Comparison of ENCODE assay signal across 2 cellular contexts in the genomic region with DNA sequence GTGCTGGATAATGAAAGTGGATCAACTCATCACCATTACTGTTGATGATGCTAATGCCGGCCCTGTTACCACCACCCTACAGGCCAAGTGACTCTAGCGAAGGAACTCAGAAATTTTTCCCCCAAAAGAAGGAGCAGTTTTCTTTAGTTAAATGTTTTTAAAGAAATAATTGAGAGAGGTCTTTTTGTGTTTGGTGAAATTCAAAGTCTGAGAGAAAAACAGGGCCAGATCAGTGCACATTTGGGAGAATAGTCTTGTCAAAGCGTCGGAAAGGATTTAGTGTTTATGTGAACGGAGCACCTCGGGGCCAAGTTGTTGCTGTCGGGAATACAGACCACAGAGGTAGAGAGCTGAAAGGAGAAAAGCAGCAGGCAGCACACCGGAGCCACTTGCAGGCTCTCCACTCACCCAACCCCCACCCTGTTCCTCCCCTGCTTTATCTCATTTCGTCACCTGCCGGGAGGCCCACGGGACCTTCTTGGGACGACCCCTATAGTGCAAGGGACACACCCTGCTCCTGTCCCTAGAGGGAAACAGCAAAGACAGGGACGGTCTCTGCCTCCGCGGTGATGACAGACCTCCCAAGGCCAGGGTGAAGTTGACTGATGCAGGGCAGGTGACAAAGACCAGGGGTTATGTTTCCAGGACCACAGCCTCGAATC.
TF ChIP-seq lines count a peak whose summit lies in the region.

No MANE protein-coding gene starts in this region.

TF ChIP-seq in SK-N-SH, 30 proteins besides CTCF, POLR2A, EP300 and RAD21 (continued from another document):
- TF ChIP-seq, protein P1, sequence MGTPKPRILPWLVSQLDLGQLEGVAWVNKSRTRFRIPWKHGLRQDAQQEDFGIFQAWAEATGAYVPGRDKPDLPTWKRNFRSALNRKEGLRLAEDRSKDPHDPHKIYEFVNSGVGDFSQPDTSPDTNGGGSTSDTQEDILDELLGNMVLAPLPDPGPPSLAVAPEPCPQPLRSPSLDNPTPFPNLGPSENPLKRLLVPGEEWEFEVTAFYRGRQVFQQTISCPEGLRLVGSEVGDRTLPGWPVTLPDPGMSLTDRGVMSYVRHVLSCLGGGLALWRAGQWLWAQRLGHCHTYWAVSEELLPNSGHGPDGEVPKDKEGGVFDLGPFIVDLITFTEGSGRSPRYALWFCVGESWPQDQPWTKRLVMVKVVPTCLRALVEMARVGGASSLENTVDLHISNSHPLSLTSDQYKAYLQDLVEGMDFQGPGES (IDR thresholded peaks at IDR 0.05; ENCODE audit: low read depth, low read length), result no peak
- 0 out of 2 replicates have a peak, but pooled peaks have one; percentile 35 for TF ChIP-seq GATA2 (CRISPR knock-in tag; IDR thresholded peaks at IDR 0.05)

TF ChIP-seq in SK-N-SH treated with all-trans-retinoic acid at 6 μM for 48 hours, 23 proteins besides CTCF, POLR2A, EP300 and RAD21 (continued from another document):
- TF ChIP-seq, protein P2, sequence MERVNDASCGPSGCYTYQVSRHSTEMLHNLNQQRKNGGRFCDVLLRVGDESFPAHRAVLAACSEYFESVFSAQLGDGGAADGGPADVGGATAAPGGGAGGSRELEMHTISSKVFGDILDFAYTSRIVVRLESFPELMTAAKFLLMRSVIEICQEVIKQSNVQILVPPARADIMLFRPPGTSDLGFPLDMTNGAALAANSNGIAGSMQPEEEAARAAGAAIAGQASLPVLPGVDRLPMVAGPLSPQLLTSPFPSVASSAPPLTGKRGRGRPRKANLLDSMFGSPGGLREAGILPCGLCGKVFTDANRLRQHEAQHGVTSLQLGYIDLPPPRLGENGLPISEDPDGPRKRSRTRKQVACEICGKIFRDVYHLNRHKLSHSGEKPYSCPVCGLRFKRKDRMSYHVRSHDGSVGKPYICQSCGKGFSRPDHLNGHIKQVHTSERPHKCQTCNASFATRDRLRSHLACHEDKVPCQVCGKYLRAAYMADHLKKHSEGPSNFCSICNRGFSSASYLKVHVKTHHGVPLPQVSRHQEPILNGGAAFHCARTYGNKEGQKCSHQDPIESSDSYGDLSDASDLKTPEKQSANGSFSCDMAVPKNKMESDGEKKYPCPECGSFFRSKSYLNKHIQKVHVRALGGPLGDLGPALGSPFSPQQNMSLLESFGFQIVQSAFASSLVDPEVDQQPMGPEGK (CRISPR knock-in tag; IDR thresholded peaks at IDR 0.05; ENCODE audit: borderline replicate concordance), result no peak
- TF ChIP-seq ZNF565 (CRISPR knock-in tag; conservative IDR thresholded peaks at IDR 0.05; ENCODE audit: low read depth) (no peak), ZFP3 (CRISPR knock-in tag; IDR thresholded peaks at IDR 0.05) (no peak), SNAI2 (CRISPR knock-in tag; IDR thresholded peaks at IDR 0.05) (no peak), RARB (CRISPR knock-in tag; IDR thresholded peaks at IDR 0.05) (no peak), ISL1 (CRISPR knock-in tag; IDR thresholded peaks at IDR 0.05) (no peak)
